ENCODE assay signal across 19 cellular contexts in the genomic region with DNA sequence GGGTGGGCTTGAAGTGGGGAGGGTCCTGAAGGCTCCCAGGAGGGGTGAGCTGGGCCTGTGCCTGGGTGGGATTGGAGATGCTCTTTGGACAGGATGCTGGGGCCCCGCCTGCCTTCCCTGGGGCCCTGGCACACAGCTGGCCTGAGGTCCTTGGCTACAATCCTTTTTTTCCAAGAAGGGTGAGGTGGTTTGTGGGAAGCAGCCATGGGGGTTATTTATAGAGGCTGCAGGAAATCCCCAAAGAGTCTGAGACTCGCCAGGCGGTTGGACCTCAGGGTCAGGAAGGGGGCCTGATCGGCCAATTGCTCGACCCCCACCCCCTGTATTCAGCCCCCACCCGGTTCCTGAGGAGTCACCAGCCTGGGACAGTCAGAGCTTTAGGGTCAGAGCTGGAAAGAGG. TPM values are rescaled to one million over a fixed set of nuclear protein-coding genes. Genes with fewer than 3 reads are reported as not detected.
DNase-seq lines count a peak whose midpoint lies in the region; ATAC-seq and TF ChIP-seq lines count a peak whose summit lies in the region.
"Had no signal": no experiment of that assay in that cellular context is flagged by ENCODE, and none has a peak within 500 bp of the region (broad histone marks: within the 10 kb centered on the region; RNA-seq: fewer than 3 reads in every experiment).

No MANE protein-coding gene starts in this region.

- H3K4me3 ChIP-seq in cardiac fibroblast (replicated peaks in 1 of 2; ENCODE audit: low read depth in 2 of 2, low read length in 2 of 2) (no peak overlapping the region), right cardiac atrium (ENCODE audit: low read length) (no peak overlapping the region), spleen (no peak overlapping the region)

- TF ChIP-seq CTCF in cardiac fibroblast (IDR thresholded peaks at IDR 0.05; ENCODE audit: low read depth, low read length) (no peak), spleen (IDR thresholded peaks at IDR 0.05 in 8 of 11, conservative IDR thresholded peaks at IDR 0.05 in 3 of 11) (no peak)

- H3K9me3 Mint-ChIP-seq in activated T-helper 2 cell treated with anti-CD3 and anti-CD28 coated beads, Interferon-gamma antibody, Interleukin-2, Interleukin-4, amounts not matched to agents 10 μg/mL and 5 μg/mL and 100 μg/mL, durations not matched to agents 14 hours and 24 hours and 36 hours = no peaks in the 10 kb centered on the region
- H3K9me3 Mint-ChIP-seq: activated naive CD4-positive, alpha-beta T cell treated with anti-CD3 and anti-CD28 coated beads, Interleukin-2, amount 50 U/mL, for 24 hours had no signal

- H3K27ac ChIP-seq in right cardiac atrium (ENCODE audit: low read length) (peak overlapping the region; percentile 25), spleen (peak overlapping the region; percentile 23 to 75 (median 55))
- H3K27ac ChIP-seq: neutrophil, VCaP had no signal

- H3K36me3 ChIP-seq in spleen = peaks cover 0 to 11% (median 0%) of the 10 kb centered on the region in 6 donors
- H3K36me3 ChIP-seq: neutrophil had no signal

- H3K27ac Mint-ChIP-seq in activated T-helper 2 cell treated with anti-CD3 and anti-CD28 coated beads, Interferon-gamma antibody, Interleukin-2, Interleukin-4, amounts not matched to agents 10 μg/mL and 5 μg/mL and 100 μg/mL, durations not matched to agents 14 hours and 24 hours and 36 hours = no peak overlapping the region
- H3K27ac Mint-ChIP-seq: activated CD8-positive, alpha-beta memory T cell treated with anti-CD3 and anti-CD28 coated beads, Interleukin-2, amount 10 ng/mL, durations not matched to agents 7 days and 5 days; activated naive CD4-positive, alpha-beta T cell treated with anti-CD3 and anti-CD28 coated beads, Interleukin-2, amount 50 U/mL, for 24 hours had no signal

- H3K4me1 ChIP-seq in right cardiac atrium (ENCODE audit: control insufficient read depth, insufficient read depth, low read length) (no peaks in the 10 kb centered on the region), spleen (peaks cover 13 to 63% (median 48%) of the 10 kb centered on the region in 6 donors)

- H3K27me3 Mint-ChIP-seq in activated T-helper 2 cell treated with anti-CD3 and anti-CD28 coated beads, Interferon-gamma antibody, Interleukin-2, Interleukin-4, amounts not matched to agents 10 μg/mL and 5 μg/mL and 100 μg/mL, durations not matched to agents 14 hours and 24 hours and 36 hours (ENCODE audit: low read depth) = peaks cover 11% of the 10 kb centered on the region

- peaks cover 7% of the 10 kb centered on the region for H3K4me1 Mint-ChIP-seq in activated T-helper 2 cell treated with anti-CD3 and anti-CD28 coated beads, Interferon-gamma antibody, Interleukin-2, Interleukin-4, amounts not matched to agents 10 μg/mL and 5 μg/mL and 100 μg/mL, durations not matched to agents 14 hours and 24 hours and 36 hours (ENCODE audit: low read depth)

- H3K27me3 ChIP-seq in right cardiac atrium (ENCODE audit: control insufficient read depth, insufficient read depth) (no peaks in the 10 kb centered on the region), spleen (replicated peaks in 1 of 7) (peaks cover 0 to 52% (median 3%) of the 10 kb centered on the region in 7 donors)

- intact Hi-C loops in right cardiac atrium (cut with DNase I) = loop anchor here (2.0 to 5.0 kb wide), 4 partner anchors 39 to 510 kb away; a partner anchor contains a TSS
- intact Hi-C loops in spleen (cut with DNase I; ENCODE audit: low total_unique reads) = loop anchor here (5.0 kb wide), 1 partner anchor 40 kb away; no protein-coding TSS in a partner anchor
- intact Hi-C loops in activated T-helper 2 cell treated with anti-CD3 and anti-CD28 coated beads, Interferon-gamma antibody, Interleukin-2, Interleukin-4, amounts not matched to agents 10 μg/mL and 5 μg/mL and 100 μg/mL, durations not matched to agents 14 hours and 24 hours and 36 hours (cut with micrococcal nuclease) = loop anchor here (5.0 kb wide), 1 partner anchor 120 kb away; no protein-coding TSS in a partner anchor

- H3K9me3 ChIP-seq in right cardiac atrium (ENCODE audit: control insufficient read depth, low read length) (no peaks in the 10 kb centered on the region), spleen (no peaks in the 10 kb centered on the region)
- H3K9me3 ChIP-seq: neutrophil had no signal

- no peak for TF ChIP-seq POLR2A in spleen (IDR thresholded peaks at IDR 0.05)

- H3K4me3 Mint-ChIP-seq in activated T-helper 2 cell treated with anti-CD3 and anti-CD28 coated beads, Interferon-gamma antibody, Interleukin-2, Interleukin-4, amounts not matched to agents 10 μg/mL and 5 μg/mL and 100 μg/mL, durations not matched to agents 14 hours and 24 hours and 36 hours (ENCODE audit: low read depth) = no peak overlapping the region
- H3K4me3 Mint-ChIP-seq: activated CD8-positive, alpha-beta memory T cell treated with anti-CD3 and anti-CD28 coated beads, Interleukin-2, amount 10 ng/mL, durations not matched to agents 7 days and 5 days; activated naive CD4-positive, alpha-beta T cell treated with anti-CD3 and anti-CD28 coated beads, Interleukin-2, amount 50 U/mL, for 24 hours had no signal

- peaks cover 4% of the 10 kb centered on the region for H3K36me3 Mint-ChIP-seq in activated T-helper 2 cell treated with anti-CD3 and anti-CD28 coated beads, Interferon-gamma antibody, Interleukin-2, Interleukin-4, amounts not matched to agents 10 μg/mL and 5 μg/mL and 100 μg/mL, durations not matched to agents 14 hours and 24 hours and 36 hours (ENCODE audit: low read depth)
- H3K36me3 Mint-ChIP-seq: activated naive CD4-positive, alpha-beta T cell treated with anti-CD3 and anti-CD28 coated beads, Interleukin-2, amount 50 U/mL, for 24 hours had no signal

- ATAC-seq in right cardiac atrium (peak; percentile 43 to 74), HG02571 (IDR thresholded peaks at IDR 0.05; ENCODE audit: unreplicated experiment) (no peak)
- ATAC-seq: activated CD8-positive, alpha-beta memory T cell treated with anti-CD3 and anti-CD28 coated beads, Interleukin-2, amount 10 ng/mL, durations not matched to agents 7 days and 5 days; HCT116 had no signal

- DNase-seq in GM03348 (ENCODE audit: low spot score) = peak; percentile 32
- DNase-seq in cardiac fibroblast (ENCODE audit: low read depth in 2 of 2) = peak; percentile 54 to 76
- peak; percentile 50 to 80 (median 71) for DNase-seq in right cardiac atrium
- DNase-seq in spleen = no peak
- no peak for DNase-seq in SHP77 treated with DMSO at 0.1 percent for 48 hours (lab: John Stamatoyannopoulos, UW)
- no peak for DNase-seq in activated T-helper 2 cell treated with anti-CD3 and anti-CD28 coated beads, Interferon-gamma antibody, Interleukin-2, Interleukin-4, amounts not matched to agents 10 μg/mL and 5 μg/mL and 100 μg/mL, durations not matched to agents 14 hours and 24 hours and 36 hours (ENCODE audit: low spot score)
- DNase-seq in NCI-H1417 treated with DMSO at 0.1 percent for 48 hours (lab: John Stamatoyannopoulos, UW) = no peak
- DNase-seq: activated CD8-positive, alpha-beta memory T cell treated with anti-CD3 and anti-CD28 coated beads, Interleukin-2, amount 10 ng/mL, durations not matched to agents 7 days and 5 days; cortex of kidney; EL; NCI-H1436; NCI-H524 treated with DMSO at 0.1 percent for 48 hours; SHP77 had no signal

- WGBS in right cardiac atrium = 18% methylated on average over 6 of the region's 6 CpGs
- WGBS in spleen, 5 donors = 10 to 19% (median 13%) methylated on average over 6 of the region's 6 CpGs

RNA-seq across cellular contexts. Expression of a gene that starts 10.0 kb away (rescaled TPM):
- total RNA-seq in right cardiac atrium (10 to 100 TPM in 2 of 4 donors, 1 to 10 TPM in 2; 7.9 to 11.3 (median 10.3) TPM), spleen (10 to 100 TPM; 19.4 to 44.1 (median 28.2) TPM)
- polyA plus RNA-seq in right cardiac atrium (8.4 TPM), spleen (10 to 100 TPM; 13.0 to 24.5 (median 17.5) TPM)
- 62.5 and 66.5 TPM in 2 replicates for total RNA-seq in activated T-helper 2 cell treated with anti-CD3 and anti-CD28 coated beads, Interferon-gamma antibody, Interleukin-2, Interleukin-4, amounts not matched to agents 10 μg/mL and 5 μg/mL and 100 μg/mL, durations not matched to agents 14 hours and 24 hours and 36 hours

RNA-seq across cellular contexts. Expression of a gene that starts 12.7 kb away (rescaled TPM):
- total RNA-seq in right cardiac atrium (10 to 100 TPM in 1 of 4 donors, 1 to 10 TPM in 3; 7.1 to 10.9 (median 8.7) TPM), spleen (10 to 100 TPM in 2 of 7 donors, 1 to 10 TPM in 5; 6.5 to 12.0 (median 9.4) TPM)
- polyA plus RNA-seq in right cardiac atrium (7.8 TPM), spleen (1 to 10 TPM; 1.1 to 4.4 (median 1.5) TPM)
- total RNA-seq in activated T-helper 2 cell treated with anti-CD3 and anti-CD28 coated beads, Interferon-gamma antibody, Interleukin-2, Interleukin-4, amounts not matched to agents 10 μg/mL and 5 μg/mL and 100 μg/mL, durations not matched to agents 14 hours and 24 hours and 36 hours = 9.2 and 9.4 TPM in 2 replicates

RNA-seq across cellular contexts. Expression of a gene that starts 29.8 kb away (rescaled TPM):
- total RNA-seq in right cardiac atrium = 100 to 1,000 TPM; 105 to 113 (median 108) TPM
- polyA plus RNA-seq in right cardiac atrium = 81.7 TPM
- 100 to 1,000 TPM; 233 to 555 (median 350) TPM for total RNA-seq in spleen
- polyA plus RNA-seq in spleen = 10 to 100 TPM; 26.6 to 57.9 (median 46.6) TPM
- total RNA-seq in activated T-helper 2 cell treated with anti-CD3 and anti-CD28 coated beads, Interferon-gamma antibody, Interleukin-2, Interleukin-4, amounts not matched to agents 10 μg/mL and 5 μg/mL and 100 μg/mL, durations not matched to agents 14 hours and 24 hours and 36 hours = not detected in 2 replicates
- total RNA-seq: activated CD8-positive, alpha-beta memory T cell treated with anti-CD3 and anti-CD28 coated beads, Interleukin-2, amount 10 ng/mL, durations not matched to agents 7 days and 5 days had no signal
- polyA plus RNA-seq: keratinocyte had no signal

RNA-seq across cellular contexts. Expression of a gene that starts 38.0 kb away (rescaled TPM):
- total RNA-seq in right cardiac atrium (10 to 100 TPM; 29.7 to 33.6 (median 30.8) TPM), spleen (10 to 100 TPM; 10.5 to 25.6 (median 22.4) TPM)
- polyA plus RNA-seq in right cardiac atrium (92.5 TPM), spleen (10 to 100 TPM; 28.7 to 42.2 (median 37.7) TPM)
- 37.1 and 39.2 TPM in 2 replicates for total RNA-seq in activated T-helper 2 cell treated with anti-CD3 and anti-CD28 coated beads, Interferon-gamma antibody, Interleukin-2, Interleukin-4, amounts not matched to agents 10 μg/mL and 5 μg/mL and 100 μg/mL, durations not matched to agents 14 hours and 24 hours and 36 hours

RNA-seq across cellular contexts. Expression of a gene that starts 41.7 kb away (rescaled TPM):
- total RNA-seq in right cardiac atrium (100 to 1,000 TPM; 131 to 180 (median 164) TPM), spleen (10 to 100 TPM; 37.5 to 93.2 (median 57.8) TPM)
- polyA plus RNA-seq in right cardiac atrium (321 TPM), spleen (100 to 1,000 TPM in 2 of 3 donors, 10 to 100 TPM in 1; 95.4 to 153 (median 152) TPM)
- total RNA-seq in activated T-helper 2 cell treated with anti-CD3 and anti-CD28 coated beads, Interferon-gamma antibody, Interleukin-2, Interleukin-4, amounts not matched to agents 10 μg/mL and 5 μg/mL and 100 μg/mL, durations not matched to agents 14 hours and 24 hours and 36 hours = 92.0 and 95.7 TPM in 2 replicates

Comparison
In these comparisons a context has a peak if more than half of its experiments do, and no peak if none do; other contexts are left out.
1. DNase-seq: peak in GM03348 (single experiment), cardiac fibroblast (2 of 2) and right cardiac atrium (3 of 3); none in spleen (single experiment), SHP77 treated with DMSO at 0.1 percent for 48 hours (single experiment), activated T-helper 2 cell treated with anti-CD3 and anti-CD28 coated beads, Interferon-gamma antibody, Interleukin-2, Interleukin-4, amounts not matched to agents 10 μg/mL and 5 μg/mL and 100 μg/mL, durations not matched to agents 14 hours and 24 hours and 36 hours (single experiment) and NCI-H1417 treated with DMSO at 0.1 percent for 48 hours (single experiment).
2. RNA of a gene that starts 29.8 kb away (total RNA-seq): 233 to 555 TPM in spleen and 105 to 113 TPM in right cardiac atrium; not detected in activated T-helper 2 cell treated with anti-CD3 and anti-CD28 coated beads, Interferon-gamma antibody, Interleukin-2, Interleukin-4, amounts not matched to agents 10 μg/mL and 5 μg/mL and 100 μg/mL, durations not matched to agents 14 hours and 24 hours and 36 hours; every median in the first group is over 100 times any median in the second.